In genomic region chr2:158456309-158457066, GRCh38 we compare ENCODE assay signal across 8 cellular contexts. TPM values are rescaled to one million over a fixed set of nuclear protein-coding genes. Genes with fewer than 3 reads are reported as not detected.
DNase-seq lines count a peak whose midpoint lies in the region; ATAC-seq and TF ChIP-seq lines count a peak whose summit lies in the region.

TSS of gene CCDC148 (minus strand) at chr2:158456753. CDS start at chr2:158456439, 314 bp downstream.
TSS of gene PKP4 (plus strand) at chr2:158456952. CDS start at chr2:158533185, 76,233 bp downstream.

- H3K4me3 Mint-ChIP-seq in T-helper 1 cell treated with Interleukin-12 subunit alpha and Interleukin-12 subunit beta and Interleukin-4 antibody, amounts not matched to agents 30 μg/mL and 1 μg/mL, for 36 hours: peak within 1 kb of the TSS; percentile 95
- H3K4me3 Mint-ChIP-seq in progenitor cell of endocrine pancreas (ENCODE audit: low read depth): peak within 1 kb of the TSS; percentile 90

- peaks cover 8% of the 10 kb centered on the region for H3K36me3 Mint-ChIP-seq in T-helper 1 cell treated with Interleukin-12 subunit alpha and Interleukin-12 subunit beta and Interleukin-4 antibody, amounts not matched to agents 30 μg/mL and 1 μg/mL, for 36 hours (ENCODE audit: low read depth)
- no peaks in the 10 kb centered on the region for H3K36me3 Mint-ChIP-seq in progenitor cell of endocrine pancreas (ENCODE audit: insufficient read depth)

- H3K9me3 ChIP-seq in upper lobe of right lung: no peaks in the 10 kb centered on the region

- H3K4me3 ChIP-seq in upper lobe of right lung: peak within 1 kb of the TSS; percentile 91

- peak; percentile 15 for TF ChIP-seq CTCF in GM13977 (IDR thresholded peaks at IDR 0.05; ENCODE audit: extremely low read depth, insufficient read depth, missing control alignments)
- TF ChIP-seq CTCF in progenitor cell of endocrine pancreas (IDR thresholded peaks at IDR 0.05; ENCODE audit: unreplicated experiment): no peak
- no peak for TF ChIP-seq CTCF in upper lobe of right lung (IDR thresholded peaks at IDR 0.05)

- intact Hi-C loops in left ventricle myocardium superior (cut with micrococcal nuclease): no loop called here
- intact Hi-C loops in upper lobe of right lung (cut with DNase I): no loop called here

- peak within 1 kb of the TSS; percentile 88 for H3K27ac ChIP-seq in upper lobe of right lung

- peak within 1 kb of the TSS; percentile 81 for H3K27ac Mint-ChIP-seq in T-helper 1 cell treated with Interleukin-12 subunit alpha and Interleukin-12 subunit beta and Interleukin-4 antibody, amounts not matched to agents 30 μg/mL and 1 μg/mL, for 36 hours
- peak within 1 kb of the TSS; percentile 95 for H3K27ac Mint-ChIP-seq in progenitor cell of endocrine pancreas

- in situ Hi-C loops in GM13977 (cut with MboI; ENCODE audit: low pct_unique_long_range_greater_than_20kb, low sequenced_read_pairs, unreplicated experiment): no loop called here

- H3K36me3 ChIP-seq in upper lobe of right lung: no peaks in the 10 kb centered on the region

- H3K4me1 ChIP-seq in upper lobe of right lung: peaks cover 26% of the 10 kb centered on the region

- ATAC-seq in HG02870 (IDR thresholded peaks at IDR 0.05; ENCODE audit: unreplicated experiment) (peak; percentile 92), left ventricle myocardium superior (peak; percentile 93), upper lobe of right lung (peak; percentile 93)

- H3K9me3 Mint-ChIP-seq in T-helper 1 cell treated with Interleukin-12 subunit alpha and Interleukin-12 subunit beta and Interleukin-4 antibody, amounts not matched to agents 30 μg/mL and 1 μg/mL, for 36 hours: no peaks in the 10 kb centered on the region
- H3K9me3 Mint-ChIP-seq in progenitor cell of endocrine pancreas (ENCODE audit: low read depth): no peaks in the 10 kb centered on the region

- H3K27me3 Mint-ChIP-seq in T-helper 1 cell treated with Interleukin-12 subunit alpha and Interleukin-12 subunit beta and Interleukin-4 antibody, amounts not matched to agents 30 μg/mL and 1 μg/mL, for 36 hours (ENCODE audit: low read depth): peaks cover 36% of the 10 kb centered on the region
- H3K27me3 Mint-ChIP-seq in progenitor cell of endocrine pancreas: no peaks in the 10 kb centered on the region

- no peaks in the 10 kb centered on the region for H3K27me3 ChIP-seq in upper lobe of right lung

- peaks cover 20% of the 10 kb centered on the region for H3K4me1 Mint-ChIP-seq in T-helper 1 cell treated with Interleukin-12 subunit alpha and Interleukin-12 subunit beta and Interleukin-4 antibody, amounts not matched to agents 30 μg/mL and 1 μg/mL, for 36 hours (ENCODE audit: low read depth)
- peaks cover 31% of the 10 kb centered on the region for H3K4me1 Mint-ChIP-seq in progenitor cell of endocrine pancreas (ENCODE audit: low read depth)

- DNase-seq in GM13977 (ENCODE audit: low spot score) (peak; percentile 93), NCI-H146 treated with DMSO at 0.1 percent for 48 hours (lab: John Stamatoyannopoulos, UW; ENCODE audit: unreplicated experiment) (peak; percentile 84), amygdala (lab: John Stamatoyannopoulos, UW) (peak; percentile 30 to 96 (median 87)), left ventricle myocardium superior (peak; percentile 93), progenitor cell of endocrine pancreas (ENCODE audit: low spot score, unreplicated experiment) (peak; percentile 83), upper lobe of right lung (peak; percentile 93)

RNA-seq across cellular contexts. Expression of gene CCDC148, which starts in this region (rescaled TPM):
- total RNA-seq in left ventricle myocardium superior: 0.40 TPM
- 3.9 and 4.6 TPM in 2 replicates for total RNA-seq in progenitor cell of endocrine pancreas
- total RNA-seq in upper lobe of right lung: 1.2 TPM

RNA-seq across cellular contexts. Expression of gene PKP4, which starts in this region (rescaled TPM):
- total RNA-seq in left ventricle myocardium superior (70.4 TPM), progenitor cell of endocrine pancreas (62.9 and 75.3 TPM in 2 replicates), upper lobe of right lung (74.7 TPM)

Comparison
In these comparisons a context has a peak if more than half of its experiments do, and no peak if none do; other contexts are left out.
1. Peak in every context shown above with its lines: DNase-seq, ATAC-seq, H3K4me3 ChIP-seq and H3K27ac ChIP-seq.